ENCODE assay signal across 8 cellular contexts in genomic region chr14:95157987-95158712, GRCh38. TPM values are rescaled to one million over a fixed set of nuclear protein-coding genes. Genes with fewer than 3 reads are reported as not detected.
A peak's percentile ranks its signal among the peaks of the same experiment; 100 is the strongest.
DNase-seq lines count a peak whose midpoint lies in the region; ATAC-seq and TF ChIP-seq lines count a peak whose summit lies in the region.

No MANE protein-coding gene starts in this region.

- H3K4me3 ChIP-seq in skeletal muscle satellite cell (ENCODE audit: low read length): peak overlapping the region; percentile 76

- H3K4me1 Mint-ChIP-seq in activated CD4-positive, alpha-beta T cell treated with anti-CD3 and anti-CD28 coated beads, Interleukin-2, amount 10 ng/mL, durations not matched to agents 7 days and 5 days: peaks cover 40% of the 10 kb centered on the region

- H3K9me3 ChIP-seq in skeletal muscle satellite cell (replicated peaks; ENCODE audit: low read length): no peaks in the 10 kb centered on the region

- POLR2A ChIA-PET in activated CD4-positive, alpha-beta T cell treated with anti-CD3 and anti-CD28 coated beads, Interleukin-2, amount 10 ng/mL, durations not matched to agents 7 days and 5 days (lab: Charles Lee): no interaction called here

- H3K36me3 Mint-ChIP-seq in activated CD4-positive, alpha-beta T cell treated with anti-CD3 and anti-CD28 coated beads, Interleukin-2, amount 10 ng/mL, durations not matched to agents 7 days and 5 days (ENCODE audit: low read depth): peaks cover 19% of the 10 kb centered on the region

- peak overlapping the region; percentile 94 for H3K27ac ChIP-seq in 22Rv1
- H3K27ac ChIP-seq in foreskin keratinocyte: peak overlapping the region; percentile 94

- TF ChIP-seq CTCF in 22Rv1 (IDR thresholded peaks at IDR 0.05) (no peak), GM12874 (IDR thresholded peaks at IDR 0.05; ENCODE audit: insufficient read depth, low read depth, low read length) (peak; percentile 14; the same call in 1 of the 2 replicates), foreskin keratinocyte (conservative IDR thresholded peaks at IDR 0.05) (no peak)

- peak overlapping the region; percentile 94 for H3K4me3 Mint-ChIP-seq in activated CD4-positive, alpha-beta T cell treated with anti-CD3 and anti-CD28 coated beads, Interleukin-2, amount 10 ng/mL, durations not matched to agents 7 days and 5 days

- H3K9ac ChIP-seq in skeletal muscle satellite cell (ENCODE audit: low read depth, low read length): peak overlapping the region; percentile 93

- H3K27me3 ChIP-seq in foreskin keratinocyte (no peaks in the 10 kb centered on the region), skeletal muscle satellite cell (ENCODE audit: control insufficient read depth, insufficient read depth, low read length) (no peaks in the 10 kb centered on the region)

- peak overlapping the region; percentile 99 for H3K27ac Mint-ChIP-seq in activated CD4-positive, alpha-beta T cell treated with anti-CD3 and anti-CD28 coated beads, Interleukin-2, amount 10 ng/mL, durations not matched to agents 7 days and 5 days

- H3K4me1 ChIP-seq in foreskin keratinocyte (peaks cover 13% of the 10 kb centered on the region), skeletal muscle satellite cell (ENCODE audit: control insufficient read depth, insufficient read depth, low read length) (peaks cover 29% of the 10 kb centered on the region)

- DNase-seq in activated CD4-positive, alpha-beta T cell treated with anti-CD3 and anti-CD28 coated beads, Interleukin-2, amount 10 ng/mL, durations not matched to agents 7 days and 5 days: peak; percentile 20
- DNase-seq in foreskin keratinocyte (no peak), NCI-H446 (lab: John Stamatoyannopoulos, UW) (no peak), SKM-1 treated with dmso at 0.1 percent for 144 hours (lab: John Stamatoyannopoulos, UW; ENCODE audit: unreplicated experiment) (no peak)

- peak overlapping the region; percentile 87 for H3K4me2 ChIP-seq in skeletal muscle satellite cell (ENCODE audit: low read length)

- ATAC-seq in HG03175 (IDR thresholded peaks at IDR 0.05; ENCODE audit: unreplicated experiment) (peak; percentile 32), foreskin keratinocyte (peak; percentile 1)

- CTCF ChIA-PET in activated CD4-positive, alpha-beta T cell treated with anti-CD3 and anti-CD28 coated beads, Interleukin-2, amount 10 ng/mL, durations not matched to agents 7 days and 5 days (lab: Charles Lee): no interaction called here

- H3K36me3 ChIP-seq in skeletal muscle satellite cell (ENCODE audit: insufficient read depth, low read length): no peaks in the 10 kb centered on the region

- H3K27me3 Mint-ChIP-seq in activated CD4-positive, alpha-beta T cell treated with anti-CD3 and anti-CD28 coated beads, Interleukin-2, amount 10 ng/mL, durations not matched to agents 7 days and 5 days: no peaks in the 10 kb centered on the region

- H3K9me3 Mint-ChIP-seq in activated CD4-positive, alpha-beta T cell treated with anti-CD3 and anti-CD28 coated beads, Interleukin-2, amount 10 ng/mL, durations not matched to agents 7 days and 5 days: no peaks in the 10 kb centered on the region

RNA-seq across cellular contexts. Expression of gene DICER1, which starts 0.8 kb away (rescaled TPM):
- total RNA-seq in activated CD4-positive, alpha-beta T cell treated with anti-CD3 and anti-CD28 coated beads, Interleukin-2, amount 10 ng/mL, durations not matched to agents 7 days and 5 days: 10 to 100 TPM; 54.4 to 63.6 TPM
- 29.8 and 32.3 TPM in 2 replicates for total RNA-seq in foreskin keratinocyte
- polyA plus RNA-seq in foreskin keratinocyte: 2.8 and 3.6 TPM in 2 replicates
- 29.2 and 30.6 TPM in 2 replicates for total RNA-seq in skeletal muscle satellite cell (2012; rRNA removed)
